15 cellular contexts compared by ENCODE assay signal in the genomic region with DNA sequence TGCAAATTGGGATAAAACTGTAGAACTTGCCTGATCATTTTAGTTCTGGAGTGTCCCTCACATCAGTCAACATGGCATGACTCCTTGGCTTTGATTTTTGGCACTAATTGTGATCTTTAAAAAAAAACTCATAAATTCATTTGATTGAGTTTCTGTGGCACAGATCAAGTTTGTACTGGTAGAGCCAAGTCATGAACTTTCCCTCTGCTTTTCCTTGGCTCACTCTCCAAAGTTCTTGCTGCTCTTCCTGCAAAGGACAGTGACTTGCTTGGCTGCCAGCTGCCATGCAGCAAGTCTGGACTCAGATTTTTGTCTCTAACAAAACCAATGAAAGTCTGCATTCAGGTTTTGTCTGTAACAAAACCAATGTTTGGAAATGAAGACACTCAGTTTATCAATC.
DNase-seq lines count a peak whose midpoint lies in the region; ATAC-seq and TF ChIP-seq lines count a peak whose summit lies in the region.
"Had no signal": no experiment of that assay in that cellular context is flagged by ENCODE, and none has a peak within 500 bp of the region (broad histone marks: within the 10 kb centered on the region; RNA-seq: fewer than 3 reads in every experiment).

No MANE protein-coding gene starts in this region.

- H3K9me3 ChIP-seq in prostate gland (no peaks in the 10 kb centered on the region), skeletal muscle tissue (ENCODE audit: control insufficient read depth in 3 of 3, low read length in 3 of 3) (no peaks in the 10 kb centered on the region), esophagus muscularis mucosa (no peaks in the 10 kb centered on the region)

- no peak overlapping the region for H3K9ac ChIP-seq in skeletal muscle tissue (ENCODE audit: low read depth in 1 of 3, low read length in 3 of 3)

- peaks cover 9% of the 10 kb centered on the region for H3K36me3 Mint-ChIP-seq in WTC11
- H3K36me3 Mint-ChIP-seq: CD4-positive, alpha-beta memory T cell had no signal

- no peak overlapping the region for H3K27ac ChIP-seq in prostate gland
- peak overlapping the region; percentile 20 for H3K27ac ChIP-seq in skeletal muscle tissue (ENCODE audit: low read depth, low read length)
- H3K27ac ChIP-seq in esophagus muscularis mucosa (replicated peaks in 1 of 4) = no peak overlapping the region

- H3K4me3 Mint-ChIP-seq in WTC11 = no peak overlapping the region
- H3K4me3 Mint-ChIP-seq: CD4-positive, alpha-beta memory T cell; GM23338; H9 had no signal

- peaks cover 18% of the 10 kb centered on the region for H3K9me3 Mint-ChIP-seq in WTC11
- H3K9me3 Mint-ChIP-seq: CD4-positive, alpha-beta memory T cell; GM23338 had no signal

- TF ChIP-seq EP300 in esophagus muscularis mucosa (IDR thresholded peaks at IDR 0.05) = no peak

- peaks cover 4% of the 10 kb centered on the region for H3K4me1 ChIP-seq in prostate gland (replicated peaks)
- H3K4me1 ChIP-seq in skeletal muscle tissue (ENCODE audit: control insufficient read depth in 3 of 3, insufficient read depth in 3 of 3, low read length in 3 of 3) = peaks cover 0 to 14% (median 4%) of the 10 kb centered on the region in 3 donors
- H3K4me1 ChIP-seq in esophagus muscularis mucosa = no peaks in the 10 kb centered on the region

- CTCF ChIA-PET in WTC11 (lab: Charles Lee) = no interaction called here

- peaks cover 10% of the 10 kb centered on the region for H3K4me1 Mint-ChIP-seq in WTC11
- H3K4me1 Mint-ChIP-seq: CD4-positive, alpha-beta memory T cell had no signal

- H3K27me3 Mint-ChIP-seq in WTC11 (ENCODE audit: low read depth) = no peaks in the 10 kb centered on the region
- H3K27me3 Mint-ChIP-seq: CD4-positive, alpha-beta memory T cell had no signal

- TF ChIP-seq POLR2A in prostate gland (IDR thresholded peaks at IDR 0.05) (no peak), esophagus muscularis mucosa (IDR thresholded peaks at IDR 0.05; ENCODE audit: low read depth) (no peak)

- no peak overlapping the region for H3K4me3 ChIP-seq in prostate gland
- no peak overlapping the region for H3K4me3 ChIP-seq in skeletal muscle tissue (ENCODE audit: low read length in 3 of 3)
- H3K4me3 ChIP-seq in esophagus muscularis mucosa = no peak overlapping the region
- H3K4me3 ChIP-seq: GM23338 had no signal

- TF ChIP-seq CTCF in prostate gland (IDR thresholded peaks at IDR 0.05) = no peak
- no peak for TF ChIP-seq CTCF in WTC11 (IDR thresholded peaks at IDR 0.05)
- TF ChIP-seq CTCF in esophagus muscularis mucosa (IDR thresholded peaks at IDR 0.05) = no peak

- no peaks in the 10 kb centered on the region for H3K36me3 ChIP-seq in prostate gland
- no peaks in the 10 kb centered on the region for H3K36me3 ChIP-seq in skeletal muscle tissue (ENCODE audit: control insufficient read depth in 3 of 3, insufficient read depth in 3 of 3, low read length in 3 of 3)
- no peaks in the 10 kb centered on the region for H3K36me3 ChIP-seq in esophagus muscularis mucosa

- intact Hi-C loops in prostate gland (cut with DNase I) (no loop called here), esophagus muscularis mucosa (cut with DNase I) (no loop called here)

- no peak overlapping the region for H3K27ac Mint-ChIP-seq in WTC11
- H3K27ac Mint-ChIP-seq: CD4-positive, alpha-beta memory T cell; GM23338 had no signal

- POLR2A ChIA-PET in WTC11 (lab: Charles Lee) = no interaction called here

- no peak for ATAC-seq in WTC11
- ATAC-seq: GM23338, HCT116 had no signal

- peak; percentile 65 for DNase-seq in NCI-H446 treated with DMSO at 0.1 percent for 48 hours (lab: John Stamatoyannopoulos, UW)
- peak; percentile 58 for DNase-seq in prostate gland (ENCODE audit: low spot score)
- no peak for DNase-seq in WTC11 (ENCODE audit: low spot score)
- DNase-seq in GDM1 (lab: John Stamatoyannopoulos, UW) = no peak
- no peak for DNase-seq in esophagus muscularis mucosa (ENCODE audit: extremely low spot score)
- DNase-seq: C1 segment of cervical spinal cord; Calu3; CD4-positive, alpha-beta memory T cell; COR-L47; DMS53; DMS79 treated with DMSO at 0.1 percent for 48 hours; H9 had no signal

- H3K27me3 ChIP-seq in prostate gland (replicated peaks; ENCODE audit: insufficient read depth) (no peaks in the 10 kb centered on the region), skeletal muscle tissue (ENCODE audit: control insufficient read depth in 3 of 3, insufficient read depth in 3 of 3, low read length in 3 of 3) (no peaks in the 10 kb centered on the region), esophagus muscularis mucosa (no peaks in the 10 kb centered on the region)

TF ChIP-seq in WTC11, 78 proteins besides CTCF, POLR2A, EP300 and RAD21:
- no peak for TF ChIP-seq E2F5 (CRISPR knock-in tag; IDR thresholded peaks at IDR 0.05)

Comparison
In these comparisons a context has a peak if more than half of its experiments do, and no peak if none do; other contexts are left out.
1. DNase-seq: peak in NCI-H446 treated with DMSO at 0.1 percent for 48 hours (single experiment) and prostate gland (single experiment); none in WTC11 (single experiment), GDM1 (single experiment) and esophagus muscularis mucosa (single experiment).